20 cellular contexts compared by ENCODE assay signal in genomic region chr7:65338346-65338745, GRCh38. TPM values are rescaled to one million over a fixed set of nuclear protein-coding genes. Genes with fewer than 3 reads are reported as not detected.
A peak's percentile ranks its signal among the peaks of the same experiment; 100 is the strongest.
DNase-seq lines count a peak whose midpoint lies in the region; ATAC-seq and TF ChIP-seq lines count a peak whose summit lies in the region.
"Had no signal": no experiment of that assay in that cellular context is flagged by ENCODE, and none has a peak within 500 bp of the region (broad histone marks: within the 10 kb centered on the region; RNA-seq: fewer than 3 reads in every experiment).

No MANE protein-coding gene starts in this region.

- no peaks in the 10 kb centered on the region for H4K20me1 ChIP-seq in OCI-LY1 (ENCODE audit: insufficient read depth, low read length)

- no peak overlapping the region for H2BK12ac ChIP-seq in mesenchymal stem cell (ENCODE audit: low read length in 2 of 2)

- no peaks in the 10 kb centered on the region for H3F3A ChIP-seq in OCI-LY1 (ENCODE audit: insufficient read depth, low read length)

- H3K36me3 ChIP-seq in GM06990 (ENCODE audit: control insufficient read depth, insufficient read depth, low read length) (no peaks in the 10 kb centered on the region), OCI-LY1 (ENCODE audit: insufficient read depth, low read length) (no peaks in the 10 kb centered on the region), mesenchymal stem cell (ENCODE audit: control insufficient read depth in 1 of 2, insufficient read depth in 2 of 2, low read depth in 1 of 2, low read length in 2 of 2) (no peaks in the 10 kb centered on the region)
- H3K36me3 ChIP-seq: esophagus muscularis mucosa, tibial artery had no signal

- no peak overlapping the region for H2AK5ac ChIP-seq in mesenchymal stem cell (ENCODE audit: low read length, severe bottlenecking)

- peaks cover 5% of the 10 kb centered on the region for H3K27me3 Mint-ChIP-seq in activated T-cell treated with anti-CD3 and anti-CD28 coated beads, Interleukin-2, amount 50 U/mL, for 24 hours

- no peak overlapping the region for H3K18ac ChIP-seq in mesenchymal stem cell (ENCODE audit: low read depth in 1 of 2, low read length in 2 of 2)

- TF ChIP-seq CTCF in GM06990 (IDR thresholded peaks at IDR 0.05; ENCODE audit: insufficient read depth, low read length, poor library complexity, severe bottlenecking): no peak
- TF ChIP-seq CTCF in OCI-LY1 (IDR thresholded peaks at IDR 0.05; ENCODE audit: low read length): no peak

- H2AFZ ChIP-seq in OCI-LY1 (ENCODE audit: low read length) (0 out of 2 replicates have a peak overlapping the region, but pooled peaks have one; percentile 12), mesenchymal stem cell (ENCODE audit: low read depth, low read length) (no peak overlapping the region)

- H3K36me3 Mint-ChIP-seq in activated T-cell treated with anti-CD3 and anti-CD28 coated beads, Interleukin-2, amount 50 U/mL, for 24 hours (ENCODE audit: low read depth): no peaks in the 10 kb centered on the region
- H3K36me3 Mint-ChIP-seq: activated CD8-positive, alpha-beta memory T cell treated with anti-CD3 and anti-CD28 coated beads, Interleukin-2, amount 10 ng/mL, durations not matched to agents 7 days and 5 days had no signal

- H3K79me1 ChIP-seq in mesenchymal stem cell (replicated peaks; ENCODE audit: low read length, poor library complexity, severe bottlenecking): no peaks in the 10 kb centered on the region

- H3K27ac Mint-ChIP-seq in activated T-cell treated with anti-CD3 and anti-CD28 coated beads, Interleukin-2, amount 50 U/mL, for 24 hours: no peak overlapping the region
- H3K27ac Mint-ChIP-seq: activated CD8-positive, alpha-beta memory T cell treated with anti-CD3 and anti-CD28 coated beads, Interleukin-2, amount 10 ng/mL, durations not matched to agents 7 days and 5 days had no signal

- no peaks in the 10 kb centered on the region for H3K9me3 ChIP-seq in OCI-LY1 (ENCODE audit: low read length)
- no peaks in the 10 kb centered on the region for H3K9me3 ChIP-seq in mesenchymal stem cell (ENCODE audit: control insufficient read depth, low read length)
- H3K9me3 ChIP-seq: esophagus muscularis mucosa, tibial artery had no signal

- H3K23ac ChIP-seq in mesenchymal stem cell (ENCODE audit: low read length in 2 of 2): no peak overlapping the region

- H3K4ac ChIP-seq in mesenchymal stem cell (ENCODE audit: low read depth in 1 of 2, low read length in 2 of 2): no peak overlapping the region

- peak; percentile 44 for DNase-seq in GM06990 (ENCODE audit: extremely low read depth, insufficient read length)
- no peak for DNase-seq in activated T-cell treated with anti-CD3 and anti-CD28 coated beads, Interleukin-2, amount 50 U/mL, for 24 hours
- no peak for DNase-seq in NCI-H2227 treated with DMSO at 0.1 percent for 48 hours (lab: John Stamatoyannopoulos, UW)
- DNase-seq in T-helper 9 cell: no peak
- no peak for DNase-seq in mesenchymal stem cell
- DNase-seq: 8988T; activated CD4-positive, alpha-beta T cell treated with anti-CD3 and anti-CD28 coated beads for 1 hour; activated CD8-positive, alpha-beta memory T cell treated with anti-CD3 and anti-CD28 coated beads, Interleukin-2, amount 10 ng/mL, durations not matched to agents 7 days and 5 days; activated gamma-delta T cell treated with Interleukin-2 at 50 U/mL for 16 hours; central memory CD4-positive, alpha-beta T cell; left ventricle myocardium superior; NCI-H1417 treated with DMSO at 0.1 percent for 48 hours; NCI-H2171 treated with DMSO at 0.1 percent for 48 hours; NCI-H748 treated with DMSO at 0.1 percent for 48 hours; occipital lobe; tibial artery had no signal

- H4K91ac ChIP-seq in mesenchymal stem cell (ENCODE audit: low read length): no peak overlapping the region

- H2BK120ac ChIP-seq in mesenchymal stem cell (ENCODE audit: low read depth, low read length): no peak overlapping the region

- no peaks in the 10 kb centered on the region for H3K9me3 Mint-ChIP-seq in activated T-cell treated with anti-CD3 and anti-CD28 coated beads, Interleukin-2, amount 50 U/mL, for 24 hours

- no peaks in the 10 kb centered on the region for H3K9me2 ChIP-seq in OCI-LY1 (ENCODE audit: low read depth, low read length)

- no peak overlapping the region for H3K4me3 ChIP-seq in GM06990 (replicated peaks; ENCODE audit: low read depth, low read length)
- H3K4me3 ChIP-seq in OCI-LY1 (ENCODE audit: low read depth, low read length, poor library complexity, severe bottlenecking): peak overlapping the region; percentile 12
- H3K4me3 ChIP-seq in mesenchymal stem cell (ENCODE audit: insufficient read depth in 1 of 2, low read depth in 1 of 2, low read length in 2 of 2): no peak overlapping the region
- H3K4me3 ChIP-seq: esophagus muscularis mucosa, tibial artery had no signal

- no peaks in the 10 kb centered on the region for H3K79me2 ChIP-seq in OCI-LY1 (ENCODE audit: insufficient read depth, low read length)

- H3K9ac ChIP-seq in OCI-LY1 (ENCODE audit: low read length): no peak overlapping the region; the same call in 1 of the 2 replicates
- H3K9ac ChIP-seq in mesenchymal stem cell (ENCODE audit: low read length): no peak overlapping the region

- H3K4me2 ChIP-seq in OCI-LY1 (ENCODE audit: low read length) (peak overlapping the region; percentile 35; the same call in 1 of the 2 replicates), mesenchymal stem cell (ENCODE audit: low read length, poor library complexity, severe bottlenecking) (no peak overlapping the region)

- peak overlapping the region; percentile 42 for H3K27ac ChIP-seq in OCI-LY1 (ENCODE audit: low read depth, low read length, poor library complexity, severe bottlenecking)
- no peak overlapping the region for H3K27ac ChIP-seq in mesenchymal stem cell (ENCODE audit: low read length, poor library complexity, severe bottlenecking)
- H3K27ac ChIP-seq: esophagus muscularis mucosa, tibial artery had no signal

- ATAC-seq in GM19438 (IDR thresholded peaks at IDR 0.05; ENCODE audit: low read depth, unreplicated experiment) (peak; percentile 72), HG02852 (IDR thresholded peaks at IDR 0.05; ENCODE audit: unreplicated experiment) (peak; percentile 69)
- ATAC-seq: activated CD8-positive, alpha-beta memory T cell treated with anti-CD3 and anti-CD28 coated beads, Interleukin-2, amount 10 ng/mL, durations not matched to agents 7 days and 5 days; left ventricle myocardium superior had no signal

- H3K4me1 Mint-ChIP-seq in activated T-cell treated with anti-CD3 and anti-CD28 coated beads, Interleukin-2, amount 50 U/mL, for 24 hours (ENCODE audit: low read depth): no peaks in the 10 kb centered on the region
- H3K4me1 Mint-ChIP-seq: activated CD8-positive, alpha-beta memory T cell treated with anti-CD3 and anti-CD28 coated beads, Interleukin-2, amount 10 ng/mL, durations not matched to agents 7 days and 5 days had no signal

- no peaks in the 10 kb centered on the region for H3K27me3 ChIP-seq in GM06990 (replicated peaks; ENCODE audit: control insufficient read depth, insufficient read depth, low read length)
- H3K27me3 ChIP-seq in OCI-LY1 (ENCODE audit: insufficient read depth, low read length): no peaks in the 10 kb centered on the region
- no peaks in the 10 kb centered on the region for H3K27me3 ChIP-seq in mesenchymal stem cell (ENCODE audit: control insufficient read depth in 1 of 2, insufficient read depth in 1 of 2, low read length in 2 of 2)
- H3K27me3 ChIP-seq: esophagus muscularis mucosa, tibial artery had no signal

- no peak overlapping the region for H2BK5ac ChIP-seq in mesenchymal stem cell (ENCODE audit: low read depth, low read length, poor library complexity, severe bottlenecking)

- no peak overlapping the region for H3K14ac ChIP-seq in mesenchymal stem cell (ENCODE audit: low read length in 2 of 2)

- peaks cover 14% of the 10 kb centered on the region for H3K4me1 ChIP-seq in OCI-LY1 (ENCODE audit: insufficient read depth, low read length, severe bottlenecking)
- no peaks in the 10 kb centered on the region for H3K4me1 ChIP-seq in mesenchymal stem cell (ENCODE audit: control insufficient read depth, insufficient read depth, low read depth, low read length)
- H3K4me1 ChIP-seq: esophagus muscularis mucosa, tibial artery had no signal

- 67% methylated on average over 1 of the region's 2 CpGs for WGBS in mesenchymal stem cell

- no peak overlapping the region for H2BK15ac ChIP-seq in mesenchymal stem cell (ENCODE audit: low read depth, poor library complexity, severe bottlenecking)

- no peak overlapping the region for H4K8ac ChIP-seq in mesenchymal stem cell (ENCODE audit: low read length)

- H3K4me3 Mint-ChIP-seq in activated T-cell treated with anti-CD3 and anti-CD28 coated beads, Interleukin-2, amount 50 U/mL, for 24 hours: no peak overlapping the region
- H3K4me3 Mint-ChIP-seq: activated CD8-positive, alpha-beta memory T cell treated with anti-CD3 and anti-CD28 coated beads, Interleukin-2, amount 10 ng/mL, durations not matched to agents 7 days and 5 days had no signal

RNA-seq across cellular contexts. Expression of gene ZNF92, which starts 35.3 kb away (rescaled TPM):
- 4.9 TPM for polyA plus RNA-seq in mesenchymal stem cell (2013, experiment 1 of 2)
- 5.1 TPM for polyA plus RNA-seq in mesenchymal stem cell (2013, experiment 2 of 2)
